Comparison of ENCODE assay signal across 15 cellular contexts in genomic region chr11:110531056-110531756, GRCh38.
"Had no signal": no experiment of that assay in that cellular context is flagged by ENCODE, and none has a peak within 500 bp of the region (broad histone marks: within the 10 kb centered on the region; RNA-seq: fewer than 3 reads in every experiment).

No MANE protein-coding gene starts in this region.

- DNase-seq: activated CD4-positive, alpha-beta T cell treated with anti-CD3 and anti-CD28 coated beads, Interleukin-2, amount 10 ng/mL, durations not matched to agents 7 days and 5 days; activated CD4-positive, CD25-positive, alpha-beta regulatory T cell; activated CD8-positive, alpha-beta memory T cell treated with anti-CD3 and anti-CD28 coated beads for 24 hours; activated naive CD4-positive, alpha-beta T cell treated with Interleukin-2 at 50 U/mL for 16 hours; effector memory CD4-positive, alpha-beta T cell; natural killer cell; nucleus accumbens; right lobe of liver; stimulated activated CD4-positive, alpha-beta T cell treated with anti-CD3 and anti-CD28 coated beads, Interleukin-12 subunit alpha, Interleukin-12 subunit beta, amount 100 ng/mL, for 4 hours; stimulated activated CD4-positive, alpha-beta T cell treated with anti-CD3 and anti-CD28 coated beads, Interleukin-4, amount 100 ng/mL, for 1 hour; T-helper 2 cell; thyroid gland had no signal

- H3K36me3 ChIP-seq: right lobe of liver, thyroid gland had no signal

- H3K27me3 ChIP-seq: right lobe of liver, thyroid gland had no signal

- FAIRE-seq: TTC549, urothelium cell line had no signal

- H3K4me3 ChIP-seq: right lobe of liver, thyroid gland had no signal

- H3K9me3 ChIP-seq: right lobe of liver, thyroid gland had no signal

- H3K27ac ChIP-seq: epithelial cell of prostate, right lobe of liver, thyroid gland had no signal

- H3K4me1 ChIP-seq: right lobe of liver, thyroid gland had no signal
